In genomic region chr7:21965318-21965717, GRCh38 we compare ENCODE assay signal across 23 cellular contexts. TPM values are rescaled to one million over a fixed set of nuclear protein-coding genes. Genes with fewer than 3 reads are reported as not detected.
DNase-seq lines count a peak whose midpoint lies in the region; ATAC-seq and TF ChIP-seq lines count a peak whose summit lies in the region.
"Had no signal": no experiment of that assay in that cellular context is flagged by ENCODE, and none has a peak within 500 bp of the region (broad histone marks: within the 10 kb centered on the region; RNA-seq: fewer than 3 reads in every experiment).

No MANE protein-coding gene starts in this region.

- CTCF ChIA-PET in activated B cell treated with CpG ODN at 0.5 μM for 24 hours (lab: Charles Lee) = interaction anchor here (0.7 to 1.1 kb wide), 2 partner anchors 9 to 19 kb away, joined by 3 read pairs; no protein-coding TSS in a partner anchor

- no peak for TF ChIP-seq CTCF in activated B cell treated with CpG ODN at 0.5 μM for 24 hours (IDR thresholded peaks at IDR 0.05)
- no peak for TF ChIP-seq CTCF in neutrophil (IDR thresholded peaks at IDR 0.05)
- TF ChIP-seq CTCF in left ventricle myocardium inferior (IDR thresholded peaks at IDR 0.05; ENCODE audit: borderline replicate concordance) = no peak

- no peaks in the 10 kb centered on the region for H3K9me3 Mint-ChIP-seq in activated B cell treated with CpG ODN at 0.5 μM for 24 hours
- H3K9me3 Mint-ChIP-seq: activated T-cell treated with anti-CD3 and anti-CD28 coated beads, Interleukin-2, amount 50 U/mL, for 24 hours; natural killer cell had no signal

- POLR2A ChIA-PET in activated B cell treated with CpG ODN at 0.5 μM for 24 hours (lab: Charles Lee) = interaction anchor here (6.4 kb wide), 1 partner anchor 19 kb away, joined by 70 read pairs; the partner anchor contains the start of gene CDCA7L

- H3K4me1 Mint-ChIP-seq in activated B cell treated with CpG ODN at 0.5 μM for 24 hours = peaks cover 64% of the 10 kb centered on the region
- H3K4me1 Mint-ChIP-seq: brain had no signal

- no peaks in the 10 kb centered on the region for H3K27me3 Mint-ChIP-seq in activated B cell treated with CpG ODN at 0.5 μM for 24 hours
- H3K27me3 Mint-ChIP-seq: activated T-cell treated with anti-CD3 and anti-CD28 coated beads, Interleukin-2, amount 50 U/mL, for 24 hours had no signal

- H3K4me3 ChIP-seq in neutrophil (ENCODE audit: low read depth in 1 of 2, low read length in 1 of 2) (no peak overlapping the region), left ventricle myocardium inferior (no peak overlapping the region)
- H3K4me3 ChIP-seq: stomach, tibial nerve had no signal

- H3K36me3 ChIP-seq in neutrophil (no peaks in the 10 kb centered on the region), left ventricle myocardium inferior (no peaks in the 10 kb centered on the region)
- H3K36me3 ChIP-seq: stomach, tibial nerve had no signal

- H3K36me3 Mint-ChIP-seq in activated B cell treated with CpG ODN at 0.5 μM for 24 hours (ENCODE audit: low read depth) = no peaks in the 10 kb centered on the region
- H3K36me3 Mint-ChIP-seq: brain, natural killer cell had no signal

- H3K9me3 ChIP-seq in neutrophil (no peaks in the 10 kb centered on the region), left ventricle myocardium inferior (replicated peaks) (no peaks in the 10 kb centered on the region)
- H3K9me3 ChIP-seq: stomach, tibial nerve had no signal

- peak overlapping the region; percentile 87 for H3K27ac Mint-ChIP-seq in activated B cell treated with CpG ODN at 0.5 μM for 24 hours
- H3K27ac Mint-ChIP-seq: activated T-cell treated with anti-CD3 and anti-CD28 coated beads, Interleukin-2, amount 50 U/mL, for 24 hours; brain; natural killer cell had no signal

- H3K27me3 ChIP-seq in neutrophil (no peaks in the 10 kb centered on the region), left ventricle myocardium inferior (ENCODE audit: low read depth) (no peaks in the 10 kb centered on the region)
- H3K27me3 ChIP-seq: stomach, tibial nerve had no signal

- intact Hi-C loops in activated B cell treated with CpG ODN at 0.5 μM for 24 hours (cut with micrococcal nuclease) (loop anchor here (5.0 kb wide), 1 partner anchor 1217 kb away; the partner anchor contains the start of gene NUP42), Right ventricle myocardium inferior (cut with DNase I) (no loop called here), left ventricle myocardium inferior (cut with micrococcal nuclease) (no loop called here)

- H3K27ac ChIP-seq in neutrophil = peak overlapping the region; percentile 70
- H3K27ac ChIP-seq in left ventricle myocardium inferior (replicated peaks) = no peak overlapping the region
- H3K27ac ChIP-seq: tibial nerve, VCaP had no signal

- DNase-seq in ELF-1 (ENCODE audit: low read depth, low spot score) = peak; percentile 44
- peak; percentile 79 for DNase-seq in MV-4-11 (lab: John Stamatoyannopoulos, UW)
- no peak for DNase-seq in activated B cell treated with CpG ODN at 0.5 μM for 24 hours
- no peak for DNase-seq in Right ventricle myocardium inferior (ENCODE audit: missing footprints)
- DNase-seq in left ventricle myocardium inferior = no peak
- no peak for DNase-seq in kidney tubule cell (ENCODE audit: low spot score)
- DNase-seq: activated CD4-positive, alpha-beta T cell treated with anti-CD3 and anti-CD28 coated beads for 48 hours; activated gamma-delta T cell treated with Interleukin-2 at 50 U/mL for 16 hours; activated T-cell treated with anti-CD3 and anti-CD28 coated beads, Interleukin-2, amount 50 U/mL, for 24 hours; cerebellar nuclear complex; DMS153; left ventricle myocardium superior; natural killer cell; NCI-H1092 treated with DMSO at 0.1 percent for 48 hours; NCI-H187; NCI-H524; stomach had no signal

- H3K4me1 ChIP-seq in neutrophil (ENCODE audit: control insufficient read depth in 1 of 2, insufficient read depth in 1 of 2, low read depth in 1 of 2, low read length in 1 of 2) = peaks cover 31 to 33% of the 10 kb centered on the region in 2 experiments
- H3K4me1 ChIP-seq in left ventricle myocardium inferior = no peaks in the 10 kb centered on the region
- H3K4me1 ChIP-seq: stomach, tibial nerve had no signal

- no peak overlapping the region for H3K4me3 Mint-ChIP-seq in activated B cell treated with CpG ODN at 0.5 μM for 24 hours
- H3K4me3 Mint-ChIP-seq: activated T-cell treated with anti-CD3 and anti-CD28 coated beads, Interleukin-2, amount 50 U/mL, for 24 hours; brain; natural killer cell had no signal

- ATAC-seq in activated B cell treated with CpG ODN at 0.5 μM for 24 hours (ENCODE audit: low read depth) (no peak), GM19351 (IDR thresholded peaks at IDR 0.05; ENCODE audit: unreplicated experiment) (no peak), Right ventricle myocardium inferior (no peak)
- ATAC-seq: left ventricle myocardium superior, natural killer cell, SK-N-SH treated with all-trans-retinoic acid at 6 μM for 48 hours had no signal

RNA-seq across cellular contexts. Expression of gene CDCA7L, which starts 19.6 kb away (rescaled TPM):
- total RNA-seq in activated B cell treated with CpG ODN at 0.5 μM for 24 hours (69.8 and 70.3 TPM in 2 replicates), Right ventricle myocardium inferior (59.1 TPM), left ventricle myocardium inferior (41.0 TPM)

Comparison
In these comparisons a context has a peak if more than half of its experiments do, and no peak if none do; other contexts are left out.
1. DNase-seq: peak in ELF-1 (single experiment) and MV-4-11 (single experiment); none in activated B cell treated with CpG ODN at 0.5 μM for 24 hours (single experiment), Right ventricle myocardium inferior (single experiment), left ventricle myocardium inferior (single experiment) and kidney tubule cell (single experiment).